Comparison of ENCODE assay signal across 1 cellular context in genomic region chr6:108535079-108535742, GRCh38.
A peak's percentile ranks its signal among the peaks of the same experiment; 100 is the strongest.
TF ChIP-seq lines count a peak whose summit lies in the region.

No MANE protein-coding gene starts in this region.

TF ChIP-seq in HepG2, 621 proteins besides CTCF, POLR2A, EP300 and RAD21 (continues in another document):
- TF ChIP-seq HNF1B (CRISPR knock-in tag; IDR thresholded peaks at IDR 0.05) = no peak; the same call in 1 of the 2 replicates
- TF ChIP-seq NCOA2 (CRISPR knock-in tag; IDR thresholded peaks at IDR 0.05) = no peak
- TF ChIP-seq HOXA3 (CRISPR knock-in tag; IDR thresholded peaks at IDR 0.05) = peak; percentile 14; the same call in 1 of the 2 replicates
- TF ChIP-seq SNAPC2 (CRISPR knock-in tag; IDR thresholded peaks at IDR 0.05) = no peak
- TF ChIP-seq NFE2L2 (IDR thresholded peaks at IDR 0.05; ENCODE audit: low read length) = no peak
- TF ChIP-seq SOX6 (IDR thresholded peaks at IDR 0.05) = no peak
- peak; percentile 38; the same call in 1 of the 2 replicates for TF ChIP-seq SOX6 (CRISPR knock-in tag; IDR thresholded peaks at IDR 0.05)
- no peak for TF ChIP-seq XRCC5 (optimal IDR thresholded peaks at IDR 0.05; ENCODE audit: low read length)
- TF ChIP-seq ZFP91 (CRISPR knock-in tag; IDR thresholded peaks at IDR 0.05; ENCODE audit: borderline replicate concordance) = 0 out of 2 replicates have a peak, but pooled peaks have one; percentile 20
- 0 out of 2 replicates have a peak, but pooled peaks have one; percentile 23 for TF ChIP-seq TRIM24 (CRISPR knock-in tag; IDR thresholded peaks at IDR 0.05)
- TF ChIP-seq NR2F6 (IDR thresholded peaks at IDR 0.05) = peak; percentile 32; the same call in 1 of the 2 replicates
- no peak for TF ChIP-seq NR2F6 (CRISPR knock-in tag; IDR thresholded peaks at IDR 0.05)
- no peak for TF ChIP-seq ZNF33B (CRISPR knock-in tag; IDR thresholded peaks at IDR 0.05)
- TF ChIP-seq HNF4A (CRISPR knock-in tag; IDR thresholded peaks at IDR 0.05) = peak; percentile 69
- TF ChIP-seq ZFY (CRISPR knock-in tag; IDR thresholded peaks at IDR 0.05) = peak; percentile 32; the same call in 1 of the 2 replicates
- no peak for TF ChIP-seq ZBTB49 (CRISPR knock-in tag; IDR thresholded peaks at IDR 0.05; ENCODE audit: borderline replicate concordance)
- peak; percentile 32; the same call in 1 of the 2 replicates for TF ChIP-seq ARNTL (CRISPR knock-in tag; IDR thresholded peaks at IDR 0.05)
- no peak for TF ChIP-seq STAT5B (CRISPR knock-in tag; IDR thresholded peaks at IDR 0.05)
- no peak for TF ChIP-seq ZNF275 (CRISPR knock-in tag; IDR thresholded peaks at IDR 0.05; ENCODE audit: borderline replicate concordance)
- TF ChIP-seq ZBTB7B (CRISPR knock-in tag; IDR thresholded peaks at IDR 0.05) = 0 out of 2 replicates have a peak, but pooled peaks have one; percentile 9
- no peak for TF ChIP-seq ZNF530 (CRISPR knock-in tag; IDR thresholded peaks at IDR 0.05; ENCODE audit: low read depth)
- no peak for TF ChIP-seq FOXP1 (IDR thresholded peaks at IDR 0.05)
- TF ChIP-seq FOXP1 (CRISPR knock-in tag; IDR thresholded peaks at IDR 0.05) = no peak
- TF ChIP-seq USF2 (IDR thresholded peaks at IDR 0.05; ENCODE audit: low read depth, low read length) = no peak
- TF ChIP-seq USF2 (CRISPR knock-in tag; IDR thresholded peaks at IDR 0.05; ENCODE audit: borderline replicate concordance) = no peak
- no peak for TF ChIP-seq DMTF1 (CRISPR knock-in tag; IDR thresholded peaks at IDR 0.05)
- no peak for TF ChIP-seq CEBPB (IDR thresholded peaks at IDR 0.05; ENCODE audit: borderline replicate concordance, low read depth, low read length)
- TF ChIP-seq ZNF768 (CRISPR knock-in tag; IDR thresholded peaks at IDR 0.05) = no peak
- no peak for TF ChIP-seq SALL2 (CRISPR knock-in tag; IDR thresholded peaks at IDR 0.05)
- no peak for TF ChIP-seq ZNF337 (CRISPR knock-in tag; IDR thresholded peaks at IDR 0.05; ENCODE audit: borderline replicate concordance, low read depth)
- TF ChIP-seq HNF4G (IDR thresholded peaks at IDR 0.05; ENCODE audit: borderline replicate concordance, low read depth, low read length) = 0 out of 2 replicates have a peak, but pooled peaks have one; percentile 40
- no peak for TF ChIP-seq HNF4G (CRISPR knock-in tag; IDR thresholded peaks at IDR 0.05; ENCODE audit: borderline replicate concordance, low read depth)
- TF ChIP-seq ZNF383 (CRISPR knock-in tag; IDR thresholded peaks at IDR 0.05; ENCODE audit: borderline replicate concordance) = no peak
- peak; percentile 99 for TF ChIP-seq ZNF343 (CRISPR knock-in tag; IDR thresholded peaks at IDR 0.05)
- no peak for TF ChIP-seq PAWR (CRISPR knock-in tag; IDR thresholded peaks at IDR 0.05; ENCODE audit: borderline replicate concordance)
- no peak for TF ChIP-seq ZSCAN31 (CRISPR knock-in tag; IDR thresholded peaks at IDR 0.05; ENCODE audit: low read depth)
- no peak for TF ChIP-seq ZNF235 (CRISPR knock-in tag; IDR thresholded peaks at IDR 0.05; ENCODE audit: borderline replicate concordance)
- peak; percentile 9; the same call in 1 of the 2 replicates for TF ChIP-seq CREB1 (IDR thresholded peaks at IDR 0.05)
- TF ChIP-seq CREB1 (CRISPR knock-in tag; IDR thresholded peaks at IDR 0.05) = no peak
- TF ChIP-seq PAXIP1 (CRISPR knock-in tag; conservative IDR thresholded peaks at IDR 0.05) = 0 out of 2 replicates have a peak, but pooled peaks have one; percentile 14
- TF ChIP-seq MAX (IDR thresholded peaks at IDR 0.05) = peak; percentile 79
- TF ChIP-seq THAP8 (CRISPR knock-in tag; IDR thresholded peaks at IDR 0.05; ENCODE audit: borderline replicate concordance) = no peak
- TF ChIP-seq PHF8 (CRISPR knock-in tag; IDR thresholded peaks at IDR 0.05) = no peak
- TF ChIP-seq SETDB1 (CRISPR knock-in tag; IDR thresholded peaks at IDR 0.05; ENCODE audit: borderline replicate concordance) = no peak
- TF ChIP-seq SIN3B (IDR thresholded peaks at IDR 0.05; ENCODE audit: low read length) = no peak
- TF ChIP-seq ZNF576 (CRISPR knock-in tag; IDR thresholded peaks at IDR 0.05) = no peak
- TF ChIP-seq GATAD2A (CRISPR knock-in tag; IDR thresholded peaks at IDR 0.05) = peak; percentile 31; the same call in 1 of the 2 replicates
- no peak for TF ChIP-seq SRSF1 (optimal IDR thresholded peaks at IDR 0.05; ENCODE audit: low read depth, low read length)
